8 cellular contexts compared by ENCODE assay signal in the genomic region with DNA sequence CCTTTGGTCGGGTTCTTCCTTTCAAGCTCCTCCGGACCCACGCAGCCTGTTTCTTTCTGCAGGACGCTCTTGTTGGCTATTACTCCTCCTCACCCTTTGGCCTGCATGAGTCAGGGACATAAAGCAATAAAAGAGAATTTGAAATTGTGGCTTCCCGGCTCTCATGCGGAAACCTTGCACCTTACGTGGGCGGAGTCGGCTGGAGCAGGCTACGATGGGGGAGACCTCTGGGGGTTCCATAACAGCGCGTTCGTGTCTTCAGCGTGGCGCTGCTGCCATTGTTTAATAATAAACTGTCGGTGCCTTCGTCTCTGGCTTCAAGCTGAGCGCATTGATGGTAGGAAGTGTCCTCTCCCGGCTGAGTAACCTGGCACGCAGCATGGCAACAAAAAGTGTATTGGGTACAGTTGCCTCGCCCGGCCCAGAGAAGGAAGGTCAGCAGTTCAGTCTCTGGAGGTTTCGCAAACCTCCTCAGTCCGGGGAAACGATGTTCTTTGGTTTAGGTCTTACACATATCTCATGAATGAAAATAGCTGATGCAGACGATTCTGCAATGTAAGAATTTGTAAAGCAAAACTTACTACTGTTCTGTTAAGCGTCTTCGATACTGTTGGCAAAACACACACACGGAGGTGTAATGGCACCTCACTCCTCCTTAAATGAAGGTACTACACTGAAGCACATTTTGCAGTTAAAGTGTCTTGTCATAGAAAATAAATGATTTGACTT. TPM values are rescaled to one million over a fixed set of nuclear protein-coding genes. Genes with fewer than 3 reads are reported as not detected.
A peak's percentile ranks its signal among the peaks of the same experiment; 100 is the strongest.
DNase-seq lines count a peak whose midpoint lies in the region; ATAC-seq and TF ChIP-seq lines count a peak whose summit lies in the region.

No MANE protein-coding gene starts in this region.

- peak overlapping the region in 1 of 2 donors; percentile 3 for H3K27ac ChIP-seq in aorta (ENCODE audit: low read depth in 1 of 2, low read length in 2 of 2)

- no peaks in the 10 kb centered on the region for H3K36me3 Mint-ChIP-seq in endothelial cell (ENCODE audit: low read depth, unreplicated experiment)

- no peaks in the 10 kb centered on the region for H3K36me3 ChIP-seq in aorta (ENCODE audit: control insufficient read depth in 1 of 2, insufficient read depth in 2 of 2, low read length in 1 of 2)

- peaks cover 0 to 1% of the 10 kb centered on the region in 2 donors for H3K4me1 ChIP-seq in aorta (ENCODE audit: control insufficient read depth in 1 of 2, insufficient read depth in 2 of 2, low read length in 2 of 2)

- WGBS in aorta, 2 donors: 1% methylated on average over 29 of the region's 29 CpGs

- H3K4me3 ChIP-seq in aorta (ENCODE audit: low read length in 2 of 2): peak overlapping the region; percentile 82 to 89

- TF ChIP-seq CTCF in GM20000 (IDR thresholded peaks at IDR 0.05; ENCODE audit: extremely low read depth, missing control alignments) (no peak), endothelial cell (IDR thresholded peaks at IDR 0.05; ENCODE audit: unreplicated experiment) (no peak)

- H3K27me3 ChIP-seq in aorta (ENCODE audit: control insufficient read depth in 1 of 2, insufficient read depth in 2 of 2, low read length in 1 of 2): no peaks in the 10 kb centered on the region

- H3K9me3 Mint-ChIP-seq in endothelial cell (ENCODE audit: unreplicated experiment): no peaks in the 10 kb centered on the region

- peaks cover 5% of the 10 kb centered on the region for H3K27me3 Mint-ChIP-seq in endothelial cell (ENCODE audit: unreplicated experiment)

- in situ Hi-C loops in G401 (cut with HindIII; ENCODE audit: low sequenced_read_pairs): no loop called here

- intact Hi-C loops in aorta (cut with DNase I): no loop called here

- peak; percentile 13 for ATAC-seq in HG03520 (IDR thresholded peaks at IDR 0.05; ENCODE audit: unreplicated experiment)
- ATAC-seq in SK-N-SH treated with all-trans-retinoic acid at 6 μM for 48 hours: peak; percentile 47
- peak; percentile 58 for ATAC-seq in aorta (ENCODE audit: low FRiP score)

- peak overlapping the region; percentile 86 for H3K27ac Mint-ChIP-seq in endothelial cell (ENCODE audit: unreplicated experiment)

- H3K4me1 Mint-ChIP-seq in endothelial cell (ENCODE audit: unreplicated experiment): peaks cover 25% of the 10 kb centered on the region

- H3K4me3 Mint-ChIP-seq in endothelial cell (ENCODE audit: unreplicated experiment): peak overlapping the region; percentile 96

- H3K9me3 ChIP-seq in aorta (ENCODE audit: control insufficient read depth, low read length): no peaks in the 10 kb centered on the region

- DNase-seq in G401 (ENCODE audit: low spot score) (peak; percentile 70), GM20000 (ENCODE audit: low spot score) (peak; percentile 30), endothelial cell (ENCODE audit: low spot score) (peak; percentile 11), myocyte (ENCODE audit: low read depth) (peak; percentile 40), aorta (peak; percentile 66 to 80)
- DNase-seq in activated CD4-positive, alpha-beta T cell treated with anti-CD3 and anti-CD28 coated beads for 4 hours: no peak

TF ChIP-seq in SK-N-SH treated with all-trans-retinoic acid at 6 μM for 48 hours, 23 proteins besides CTCF, POLR2A, EP300 and RAD21:
- TF ChIP-seq, protein P1, sequence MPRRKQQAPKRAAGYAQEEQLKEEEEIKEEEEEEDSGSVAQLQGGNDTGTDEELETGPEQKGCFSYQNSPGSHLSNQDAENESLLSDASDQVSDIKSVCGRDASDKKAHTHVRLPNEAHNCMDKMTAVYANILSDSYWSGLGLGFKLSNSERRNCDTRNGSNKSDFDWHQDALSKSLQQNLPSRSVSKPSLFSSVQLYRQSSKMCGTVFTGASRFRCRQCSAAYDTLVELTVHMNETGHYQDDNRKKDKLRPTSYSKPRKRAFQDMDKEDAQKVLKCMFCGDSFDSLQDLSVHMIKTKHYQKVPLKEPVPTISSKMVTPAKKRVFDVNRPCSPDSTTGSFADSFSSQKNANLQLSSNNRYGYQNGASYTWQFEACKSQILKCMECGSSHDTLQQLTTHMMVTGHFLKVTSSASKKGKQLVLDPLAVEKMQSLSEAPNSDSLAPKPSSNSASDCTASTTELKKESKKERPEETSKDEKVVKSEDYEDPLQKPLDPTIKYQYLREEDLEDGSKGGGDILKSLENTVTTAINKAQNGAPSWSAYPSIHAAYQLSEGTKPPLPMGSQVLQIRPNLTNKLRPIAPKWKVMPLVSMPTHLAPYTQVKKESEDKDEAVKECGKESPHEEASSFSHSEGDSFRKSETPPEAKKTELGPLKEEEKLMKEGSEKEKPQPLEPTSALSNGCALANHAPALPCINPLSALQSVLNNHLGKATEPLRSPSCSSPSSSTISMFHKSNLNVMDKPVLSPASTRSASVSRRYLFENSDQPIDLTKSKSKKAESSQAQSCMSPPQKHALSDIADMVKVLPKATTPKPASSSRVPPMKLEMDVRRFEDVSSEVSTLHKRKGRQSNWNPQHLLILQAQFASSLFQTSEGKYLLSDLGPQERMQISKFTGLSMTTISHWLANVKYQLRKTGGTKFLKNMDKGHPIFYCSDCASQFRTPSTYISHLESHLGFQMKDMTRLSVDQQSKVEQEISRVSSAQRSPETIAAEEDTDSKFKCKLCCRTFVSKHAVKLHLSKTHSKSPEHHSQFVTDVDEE (CRISPR knock-in tag; IDR thresholded peaks at IDR 0.05): 0 out of 2 replicates have a peak, but pooled peaks have one; percentile 42
- TF ChIP-seq RARB (CRISPR knock-in tag; IDR thresholded peaks at IDR 0.05) (no peak), OSR1 (CRISPR knock-in tag; IDR thresholded peaks at IDR 0.05) (no peak), SNAI2 (CRISPR knock-in tag; IDR thresholded peaks at IDR 0.05) (no peak)

RNA-seq across cellular contexts. Expression of a gene that starts 0.6 kb away (rescaled TPM):
- 5.6 and 6.8 TPM in 2 replicates for total RNA-seq in G401 (2014; rRNA removed; shearing (Covaris generic))
- total RNA-seq in endothelial cell (ENCODE audit: unreplicated experiment) (18.5 TPM), myocyte (27.0 and 35.0 TPM in 2 replicates), aorta (10 to 100 TPM; 22.6 to 28.0 TPM)
- polyA plus RNA-seq in myocyte (2012): 6.6 TPM
- 1 to 10 TPM; 6.5 to 7.1 TPM for polyA plus RNA-seq in aorta

RNA-seq across cellular contexts. Expression of a gene that starts 4.5 kb away (rescaled TPM):
- total RNA-seq in G401 (2014; rRNA removed; shearing (Covaris generic)): not detected in 2 replicates
- total RNA-seq in endothelial cell (ENCODE audit: unreplicated experiment) (0.18 TPM), myocyte (0.51 and 0.62 TPM in 2 replicates), aorta (under 1 TPM; 0.19 to 0.78 TPM)
- 0.14 TPM for polyA plus RNA-seq in myocyte (2012)
- polyA plus RNA-seq in aorta: under 1 TPM in 1 of 2 donors, not detected in 1; 0.36 TPM

Comparison
In these comparisons a context has a peak if more than half of its experiments do, and no peak if none do; other contexts are left out.
1. DNase-seq: peak in G401 (single experiment), GM20000 (single experiment), endothelial cell (single experiment), myocyte (single experiment) and aorta (2 of 2); none in activated CD4-positive, alpha-beta T cell treated with anti-CD3 and anti-CD28 coated beads for 4 hours (0 of 2).
2. Peak in every context shown above with its lines, with median percentiles within 50 percentile points of each other: ATAC-seq.